In genomic region chr11:2990617-2991476, GRCh38 we compare ENCODE assay signal across 8 cellular contexts. TPM values are rescaled to one million over a fixed set of nuclear protein-coding genes. Genes with fewer than 3 reads are reported as not detected.
A peak's percentile ranks its signal among the peaks of the same experiment; 100 is the strongest.
DNase-seq lines count a peak whose midpoint lies in the region; ATAC-seq and TF ChIP-seq lines count a peak whose summit lies in the region.

No MANE protein-coding gene starts in this region.

- H3K27me3 Mint-ChIP-seq in CD4-positive, CD25-positive, alpha-beta regulatory T cell: peaks cover 10% of the 10 kb centered on the region
- no peaks in the 10 kb centered on the region for H3K27me3 Mint-ChIP-seq in activated T-cell treated with anti-CD3 and anti-CD28 coated beads, Interleukin-2, amount 50 U/mL, for 4 hours (ENCODE audit: low read depth)

- H3K27ac ChIP-seq in CD4-positive, CD25-positive, alpha-beta regulatory T cell (ENCODE audit: insufficient read depth, low read length, poor library complexity, severe bottlenecking): peak overlapping the region; percentile 77
- peak overlapping the region; percentile 83 for H3K27ac ChIP-seq in rectal smooth muscle tissue (ENCODE audit: low read depth, low read length)

- no peaks in the 10 kb centered on the region for H3K36me3 Mint-ChIP-seq in CD4-positive, CD25-positive, alpha-beta regulatory T cell
- H3K36me3 Mint-ChIP-seq in activated T-cell treated with anti-CD3 and anti-CD28 coated beads, Interleukin-2, amount 50 U/mL, for 4 hours (ENCODE audit: insufficient read depth): peaks cover 7% of the 10 kb centered on the region

- peaks cover 4% of the 10 kb centered on the region for H3K36me3 ChIP-seq in CD4-positive, CD25-positive, alpha-beta regulatory T cell (ENCODE audit: control insufficient read depth, insufficient read depth, low read length)
- no peaks in the 10 kb centered on the region for H3K36me3 ChIP-seq in rectal smooth muscle tissue (ENCODE audit: control insufficient read depth, insufficient read depth, low read length)

- no peak for TF ChIP-seq EP300 in Ishikawa (IDR thresholded peaks at IDR 0.05; ENCODE audit: borderline replicate concordance)

- no peaks in the 10 kb centered on the region for H3K9me3 ChIP-seq in CD4-positive, CD25-positive, alpha-beta regulatory T cell (ENCODE audit: control insufficient read depth in 2 of 2, low read length in 2 of 2)

- H3K4me1 Mint-ChIP-seq in CD4-positive, CD25-positive, alpha-beta regulatory T cell: peaks cover 14 to 39% (median 26%) of the 10 kb centered on the region in 4 donors
- peaks cover 33% of the 10 kb centered on the region for H3K4me1 Mint-ChIP-seq in activated T-cell treated with anti-CD3 and anti-CD28 coated beads, Interleukin-2, amount 50 U/mL, for 4 hours (ENCODE audit: low read depth)

- peak overlapping the region; percentile 97 to 98 (median 97) for H3K27ac Mint-ChIP-seq in CD4-positive, CD25-positive, alpha-beta regulatory T cell

- H3K4me3 ChIP-seq in CD4-positive, CD25-positive, alpha-beta regulatory T cell (ENCODE audit: low read depth, low read length): peak overlapping the region; percentile 97
- peak overlapping the region; percentile 89 for H3K4me3 ChIP-seq in rectal smooth muscle tissue (ENCODE audit: low read length)

- ATAC-seq in CD4-positive, CD25-positive, alpha-beta regulatory T cell (ENCODE audit: low read depth in 2 of 2): no peak
- peak; percentile 6 to 16 for ATAC-seq in activated T-cell treated with anti-CD3 and anti-CD28 coated beads, Interleukin-2, amount 50 U/mL, for 4 hours
- no peak for ATAC-seq in GM19395 (IDR thresholded peaks at IDR 0.05; ENCODE audit: unreplicated experiment)
- ATAC-seq in GM21786 (IDR thresholded peaks at IDR 0.05; ENCODE audit: unreplicated experiment): no peak
- no peak for ATAC-seq in HG03108 (IDR thresholded peaks at IDR 0.05; ENCODE audit: unreplicated experiment)

- H3K9ac ChIP-seq in rectal smooth muscle tissue (ENCODE audit: low read length): peak overlapping the region; percentile 39

- peaks cover 49% of the 10 kb centered on the region for H3K4me1 ChIP-seq in CD4-positive, CD25-positive, alpha-beta regulatory T cell (ENCODE audit: control insufficient read depth, insufficient read depth, low read length, poor library complexity, severe bottlenecking)
- H3K4me1 ChIP-seq in rectal smooth muscle tissue (ENCODE audit: control insufficient read depth, insufficient read depth, low read length): peaks cover 14% of the 10 kb centered on the region

- no peak for TF ChIP-seq RAD21 in Ishikawa (IDR thresholded peaks at IDR 0.05; ENCODE audit: low read depth)

- H3K4me3 Mint-ChIP-seq in CD4-positive, CD25-positive, alpha-beta regulatory T cell: peak overlapping the region; percentile 98 to 100 (median 98)
- peak overlapping the region; percentile 100 for H3K4me3 Mint-ChIP-seq in activated T-cell treated with anti-CD3 and anti-CD28 coated beads, Interleukin-2, amount 50 U/mL, for 4 hours

- peak in 2 of 3 donors; percentile 39 to 68 for DNase-seq in CD4-positive, CD25-positive, alpha-beta regulatory T cell
- no peak for DNase-seq in activated T-cell treated with anti-CD3 and anti-CD28 coated beads, Interleukin-2, amount 50 U/mL, for 4 hours
- DNase-seq in germinal center (ENCODE audit: low spot score): peak; percentile 31

- no peaks in the 10 kb centered on the region for H3K9me3 Mint-ChIP-seq in CD4-positive, CD25-positive, alpha-beta regulatory T cell
- H3K9me3 Mint-ChIP-seq in activated T-cell treated with anti-CD3 and anti-CD28 coated beads, Interleukin-2, amount 50 U/mL, for 4 hours: no peaks in the 10 kb centered on the region

- no peaks in the 10 kb centered on the region for H3K27me3 ChIP-seq in CD4-positive, CD25-positive, alpha-beta regulatory T cell (ENCODE audit: control insufficient read depth, insufficient read depth, low read length)
- H3K27me3 ChIP-seq in rectal smooth muscle tissue (ENCODE audit: control insufficient read depth, insufficient read depth, low read length): no peaks in the 10 kb centered on the region

TF ChIP-seq in Ishikawa, 13 proteins besides CTCF, POLR2A, EP300 and RAD21:
- peak; percentile 76; the same call in 1 of the 2 replicates for TF ChIP-seq YY1 (IDR thresholded peaks at IDR 0.05; ENCODE audit: low read depth)
- no peak for TF ChIP-seq CREB1 (IDR thresholded peaks at IDR 0.05; ENCODE audit: low read depth)
- no peak for TF ChIP-seq ZBTB7A (IDR thresholded peaks at IDR 0.05; ENCODE audit: low read depth)
- TF ChIP-seq REST (IDR thresholded peaks at IDR 0.05; ENCODE audit: low read depth): no peak
- TF ChIP-seq TAF1 (IDR thresholded peaks at IDR 0.05; ENCODE audit: low read depth): no peak
- no peak for TF ChIP-seq TCF12 (IDR thresholded peaks at IDR 0.05; ENCODE audit: low read depth)
- no peak for TF ChIP-seq FOXM1 (IDR thresholded peaks at IDR 0.05; ENCODE audit: borderline replicate concordance, low read depth)
- no peak for TF ChIP-seq NFIC (IDR thresholded peaks at IDR 0.05)
- no peak for TF ChIP-seq USF1 (IDR thresholded peaks at IDR 0.05)

RNA-seq across cellular contexts. Expression of gene NAP1L4, which starts 1.3 kb away (rescaled TPM):
- total RNA-seq in CD4-positive, CD25-positive, alpha-beta regulatory T cell: 351 TPM
- polyA plus RNA-seq in CD4-positive, CD25-positive, alpha-beta regulatory T cell: 100 to 1,000 TPM; 210 to 266 (median 227) TPM
- 100 to 1,000 TPM; 194 to 201 (median 199) TPM for total RNA-seq in activated T-cell treated with anti-CD3 and anti-CD28 coated beads, Interleukin-2, amount 50 U/mL, for 4 hours

Comparison
In these comparisons a context has a peak if more than half of its experiments do, and no peak if none do; other contexts are left out.
1. ATAC-seq: peak in activated T-cell treated with anti-CD3 and anti-CD28 coated beads, Interleukin-2, amount 50 U/mL, for 4 hours (2 of 2); none in CD4-positive, CD25-positive, alpha-beta regulatory T cell (0 of 2), GM19395 (single experiment), GM21786 (single experiment) and HG03108 (single experiment).